Comparison of ENCODE assay signal across 8 cellular contexts in genomic region chr20:36467076-36467999, GRCh38.
DNase-seq lines count a peak whose midpoint lies in the region; ATAC-seq, FAIRE-seq and TF ChIP-seq lines count a peak whose summit lies in the region.

No MANE protein-coding gene starts in this region.

- intact Hi-C loops in activated CD4-positive, alpha-beta memory T cell treated with anti-CD3 and anti-CD28 coated beads for 36 hours (cut with micrococcal nuclease) = loop anchor here (10.0 kb wide), 1 partner anchor 277 kb away; the partner anchor contains the start of gene NDRG3

- H3K27ac Mint-ChIP-seq in activated CD4-positive, alpha-beta memory T cell treated with anti-CD3 and anti-CD28 coated beads for 36 hours = peak overlapping the region; percentile 30
- H3K27ac Mint-ChIP-seq in neural crest cell (ENCODE audit: unreplicated experiment) = peak overlapping the region; percentile 70

- CTCF ChIA-PET in activated CD4-positive, alpha-beta memory T cell treated with anti-CD3 and anti-CD28 coated beads for 36 hours (lab: Charles Lee) = interaction anchor here (1.3 to 1.4 kb wide), 2 partner anchors 15 to 139 kb away, joined by 3 to 6 read pairs; partner anchors contain the start of gene RAB5IF

- H3K36me3 Mint-ChIP-seq in activated CD4-positive, alpha-beta memory T cell treated with anti-CD3 and anti-CD28 coated beads for 36 hours = no peaks in the 10 kb centered on the region
- no peaks in the 10 kb centered on the region for H3K36me3 Mint-ChIP-seq in neural crest cell (ENCODE audit: low read depth)

- no peak overlapping the region for H3K4me3 ChIP-seq in epithelial cell of esophagus (ENCODE audit: low read length)

- FAIRE-seq in RCC 7860 (lab: Jason Lieb, UNC) = no peak

- DNase-seq in EL = peak; percentile 55
- DNase-seq in NCI-H2171 (lab: John Stamatoyannopoulos, UW) = peak; percentile 90
- peak; percentile 68 for DNase-seq in activated CD4-positive, alpha-beta memory T cell treated with anti-CD3 and anti-CD28 coated beads for 36 hours
- peak; percentile 83 for DNase-seq in epithelial cell of esophagus (ENCODE audit: low read depth)
- no peak for DNase-seq in neural crest cell (ENCODE audit: low read depth, low spot score)
- DNase-seq in RCC 7860 (ENCODE audit: low spot score) = no peak

- no peaks in the 10 kb centered on the region for H3K9me3 Mint-ChIP-seq in activated CD4-positive, alpha-beta memory T cell treated with anti-CD3 and anti-CD28 coated beads for 36 hours
- no peaks in the 10 kb centered on the region for H3K9me3 Mint-ChIP-seq in neural crest cell

- peaks cover 77% of the 10 kb centered on the region for H3K4me1 Mint-ChIP-seq in activated CD4-positive, alpha-beta memory T cell treated with anti-CD3 and anti-CD28 coated beads for 36 hours (ENCODE audit: low read depth)
- H3K4me1 Mint-ChIP-seq in neural crest cell = peaks cover 75% of the 10 kb centered on the region

- ATAC-seq in GM19328 (IDR thresholded peaks at IDR 0.05; ENCODE audit: unreplicated experiment) (no peak), GM19023 (IDR thresholded peaks at IDR 0.05; ENCODE audit: unreplicated experiment) (no peak)

- peak overlapping the region; percentile 6 for H3K4me3 Mint-ChIP-seq in activated CD4-positive, alpha-beta memory T cell treated with anti-CD3 and anti-CD28 coated beads for 36 hours
- H3K4me3 Mint-ChIP-seq in neural crest cell = peak overlapping the region; percentile 86

- H3K27me3 Mint-ChIP-seq in activated CD4-positive, alpha-beta memory T cell treated with anti-CD3 and anti-CD28 coated beads for 36 hours = no peaks in the 10 kb centered on the region
- H3K27me3 Mint-ChIP-seq in neural crest cell (ENCODE audit: low read depth) = no peaks in the 10 kb centered on the region

- POLR2A ChIA-PET in activated CD4-positive, alpha-beta memory T cell treated with anti-CD3 and anti-CD28 coated beads for 36 hours (lab: Charles Lee) = interaction anchor here (3.9 kb wide), 1 partner anchor 25 kb away, joined by 14 read pairs; no protein-coding TSS in a partner anchor

- TF ChIP-seq CTCF in epithelial cell of esophagus (IDR thresholded peaks at IDR 0.05; ENCODE audit: insufficient read depth, low read depth, low read length, missing control alignments) (no peak), neural crest cell (conservative IDR thresholded peaks at IDR 0.05) (no peak)

Comparison
In these comparisons a context has a peak if more than half of its experiments do, and no peak if none do; other contexts are left out.
1. DNase-seq: peak in EL (single experiment), NCI-H2171 (single experiment), activated CD4-positive, alpha-beta memory T cell treated with anti-CD3 and anti-CD28 coated beads for 36 hours (single experiment) and epithelial cell of esophagus (single experiment); none in neural crest cell (single experiment) and RCC 7860 (single experiment).